Comparison of ENCODE assay signal across 8 cellular contexts in genomic region chr3:52771334-52771681, GRCh38. TPM values are rescaled to one million over a fixed set of nuclear protein-coding genes. Genes with fewer than 3 reads are reported as not detected.
A peak's percentile ranks its signal among the peaks of the same experiment; 100 is the strongest.
DNase-seq lines count a peak whose midpoint lies in the region; ATAC-seq and TF ChIP-seq lines count a peak whose summit lies in the region.

No MANE protein-coding gene starts in this region.

- no peaks in the 10 kb centered on the region for H3K9me3 ChIP-seq in adipocyte (ENCODE audit: control insufficient read depth, low read length)
- no peaks in the 10 kb centered on the region for H3K9me3 ChIP-seq in thyroid gland

- TF ChIP-seq POLR2A in thyroid gland (IDR thresholded peaks at IDR 0.05): no peak

- no peaks in the 10 kb centered on the region for H3K27me3 ChIP-seq in adipocyte (replicated peaks; ENCODE audit: control insufficient read depth, insufficient read depth, low read length)
- H3K27me3 ChIP-seq in kidney epithelial cell (ENCODE audit: control insufficient read depth, insufficient read depth, low read length): no peaks in the 10 kb centered on the region
- H3K27me3 ChIP-seq in thyroid gland: no peaks in the 10 kb centered on the region

- ATAC-seq in HG02973 (IDR thresholded peaks at IDR 0.05; ENCODE audit: unreplicated experiment): peak; percentile 1

- H3K4me1 ChIP-seq in adipocyte (ENCODE audit: control insufficient read depth, insufficient read depth, low read length): peaks cover 14% of the 10 kb centered on the region
- peaks cover 12% of the 10 kb centered on the region in 2 donors for H3K4me1 ChIP-seq in thyroid gland

- DNase-seq in AG09309 (ENCODE audit: low read depth) (no peak), adipocyte (ENCODE audit: low read depth) (no peak), kidney epithelial cell (ENCODE audit: low read depth) (no peak), thyroid gland (no peak), pons (ENCODE audit: low spot score) (no peak), HuH-7 (ENCODE audit: low spot score) (no peak), T1000 (lab: John Stamatoyannopoulos, UW) (no peak)

- TF ChIP-seq CTCF in AG09309 (IDR thresholded peaks at IDR 0.05; ENCODE audit: control insufficient read depth, insufficient read depth, low read depth, low read length, missing control alignments): no peak
- TF ChIP-seq CTCF in kidney epithelial cell (IDR thresholded peaks at IDR 0.05; ENCODE audit: insufficient read depth, low read length, poor library complexity, severe bottlenecking): no peak
- no peak for TF ChIP-seq CTCF in thyroid gland (IDR thresholded peaks at IDR 0.05)

- H3K36me3 ChIP-seq in adipocyte (ENCODE audit: control insufficient read depth, insufficient read depth, low read length, severe bottlenecking): peaks cover under 1% of the 10 kb centered on the region
- H3K36me3 ChIP-seq in kidney epithelial cell (ENCODE audit: control insufficient read depth, insufficient read depth, low read length): no peaks in the 10 kb centered on the region
- peaks cover 0 to 1% of the 10 kb centered on the region in 2 donors for H3K36me3 ChIP-seq in thyroid gland

- peak overlapping the region; percentile 84 for H3K4me3 ChIP-seq in AG09309 (ENCODE audit: control insufficient read depth, low read depth, low read length)
- H3K4me3 ChIP-seq in adipocyte (ENCODE audit: low read length): peak overlapping the region; percentile 96
- H3K4me3 ChIP-seq in kidney epithelial cell (ENCODE audit: low read depth, low read length): peak overlapping the region; percentile 87
- H3K4me3 ChIP-seq in thyroid gland (replicated peaks in 1 of 3): peak overlapping the region in 2 of 3 donors; percentile 86 to 87

- WGBS in thyroid gland, 2 donors: 54 to 57% methylated on average over 5 of the region's 5 CpGs

- H3K9ac ChIP-seq in adipocyte (ENCODE audit: low read length): peak overlapping the region; percentile 91

- peak overlapping the region in 2 of 3 donors; percentile 46 to 60 for H3K27ac ChIP-seq in thyroid gland

- intact Hi-C loops in thyroid gland (cut with DNase I): no loop called here

RNA-seq across cellular contexts. Expression of gene NEK4, which starts 0.6 kb away (rescaled TPM):
- total RNA-seq in kidney epithelial cell: 18.5 and 24.2 TPM in 2 replicates
- 10 to 100 TPM; 36.7 to 65.6 (median 41.8) TPM for total RNA-seq in thyroid gland

RNA-seq across cellular contexts. Expression of gene ITIH1, which starts 6.1 kb away (rescaled TPM):
- not detected in 2 replicates for total RNA-seq in kidney epithelial cell
- total RNA-seq in thyroid gland: not detected

RNA-seq across cellular contexts. Expression of gene ITIH3, which starts 23.3 kb away (rescaled TPM):
- total RNA-seq in kidney epithelial cell: not detected in 2 replicates
- total RNA-seq in thyroid gland: 10 to 100 TPM in 1 of 4 donors, 1 to 10 TPM in 2, under 1 TPM in 1; 0.89 to 12.8 (median 1.4) TPM

RNA-seq across cellular contexts. Expression of gene ITIH4, which starts 59.2 kb away (rescaled TPM):
- total RNA-seq in kidney epithelial cell (0.13 and 0.41 TPM in 2 replicates), thyroid gland (1 to 10 TPM; 3.9 to 8.6 (median 7.5) TPM)
